In genomic region chr7:135510603-135511183, GRCh38 we compare ENCODE assay signal across 8 cellular contexts. TPM values are rescaled to one million over a fixed set of nuclear protein-coding genes. Genes with fewer than 3 reads are reported as not detected.
A peak's percentile ranks its signal among the peaks of the same experiment; 100 is the strongest.
DNase-seq lines count a peak whose midpoint lies in the region; TF ChIP-seq lines count a peak whose summit lies in the region.

No MANE protein-coding gene starts in this region.

- peak overlapping the region; percentile 77 for H2AFZ ChIP-seq in parathyroid adenoma

- H3K4me1 ChIP-seq in esophagus (ENCODE audit: control insufficient read depth in 2 of 2, insufficient read depth in 2 of 2, low read length in 1 of 2) (peaks cover 0 to 3% of the 10 kb centered on the region in 2 donors), parathyroid adenoma (peaks cover 4% of the 10 kb centered on the region)

- no peaks in the 10 kb centered on the region for H3K36me3 ChIP-seq in esophagus (ENCODE audit: control insufficient read depth in 2 of 2, insufficient read depth in 2 of 2, low read length in 1 of 2)
- no peaks in the 10 kb centered on the region for H3K36me3 ChIP-seq in parathyroid adenoma (ENCODE audit: control insufficient read depth, insufficient read depth, low read length)

- peak overlapping the region; percentile 97 for H3K4me2 ChIP-seq in parathyroid adenoma (ENCODE audit: low read length)

- H3K4me3 Mint-ChIP-seq in progenitor cell of endocrine pancreas (ENCODE audit: low read depth) = no peak overlapping the region

- WGBS in esophagus, 2 donors = 2 to 3% methylated on average over 16 of the region's 16 CpGs

- H3K79me2 ChIP-seq in parathyroid adenoma = peaks cover 26% of the 10 kb centered on the region

- H3K9me3 Mint-ChIP-seq in progenitor cell of endocrine pancreas (ENCODE audit: low read depth) = no peaks in the 10 kb centered on the region

- H3K9ac ChIP-seq in parathyroid adenoma = no peak overlapping the region

- no peaks in the 10 kb centered on the region for H3K9me3 ChIP-seq in esophagus (ENCODE audit: control insufficient read depth in 2 of 2, insufficient read depth in 1 of 2, low read depth in 1 of 2, low read length in 1 of 2)
- H3K9me3 ChIP-seq in parathyroid adenoma (ENCODE audit: control insufficient read depth, low read length) = no peaks in the 10 kb centered on the region

- H3K27ac Mint-ChIP-seq in progenitor cell of endocrine pancreas = no peak overlapping the region

- TF ChIP-seq CTCF in parathyroid adenoma (IDR thresholded peaks at IDR 0.05) = no peak
- no peak for TF ChIP-seq CTCF in progenitor cell of endocrine pancreas (IDR thresholded peaks at IDR 0.05; ENCODE audit: unreplicated experiment)

- no peaks in the 10 kb centered on the region for H3K27me3 ChIP-seq in esophagus (ENCODE audit: control insufficient read depth in 1 of 2, insufficient read depth in 2 of 2, low read length in 2 of 2)
- no peaks in the 10 kb centered on the region for H3K27me3 ChIP-seq in parathyroid adenoma (ENCODE audit: control insufficient read depth, insufficient read depth, low read length)

- H3K4me3 ChIP-seq in esophagus (ENCODE audit: low read depth in 1 of 2, low read length in 2 of 2) = peak overlapping the region; percentile 81 to 96
- H3K4me3 ChIP-seq in parathyroid adenoma (ENCODE audit: low read depth, low read length) = peak overlapping the region; percentile 98

- H3K4me1 Mint-ChIP-seq in progenitor cell of endocrine pancreas (ENCODE audit: low read depth) = peaks cover 12% of the 10 kb centered on the region

- DNase-seq in stimulated activated CD4-positive, alpha-beta T cell treated with anti-CD3 and anti-CD28 coated beads, Interleukin-15, amount 100 ng/mL, for 24 hours = peak; percentile 6
- no peak for DNase-seq in stimulated activated CD4-positive, alpha-beta T cell treated with anti-CD3 and anti-CD28 coated beads, Interleukin-12 subunit alpha, Interleukin-12 subunit beta, amount 100 ng/mL, for 4 hours
- DNase-seq in RKO (ENCODE audit: low spot score) = peak; percentile 75
- no peak for DNase-seq in progenitor cell of endocrine pancreas (ENCODE audit: low spot score, unreplicated experiment)
- DNase-seq in iPS-NIHi7 (ENCODE audit: extremely low spot score) = no peak
- no peak for DNase-seq in activated naive CD4-positive, alpha-beta T cell (lab: John Stamatoyannopoulos, UW)

- no peaks in the 10 kb centered on the region for H3K36me3 Mint-ChIP-seq in progenitor cell of endocrine pancreas (ENCODE audit: insufficient read depth)

- H3K27me3 Mint-ChIP-seq in progenitor cell of endocrine pancreas = no peaks in the 10 kb centered on the region

- H3K27ac ChIP-seq in esophagus (ENCODE audit: low read depth in 2 of 2, low read length in 1 of 2) = peak overlapping the region; percentile 11 to 65
- peak overlapping the region; percentile 78 for H3K27ac ChIP-seq in parathyroid adenoma

RNA-seq across cellular contexts. Expression of gene CNOT4, which starts 0.8 kb away (rescaled TPM):
- polyA plus RNA-seq in esophagus = 1 to 10 TPM; 5.2 to 6.9 TPM
- 30.1 and 34.3 TPM in 2 replicates for total RNA-seq in progenitor cell of endocrine pancreas

RNA-seq across cellular contexts. Expression of gene NUP205, which starts 47.0 kb away (rescaled TPM):
- 10 to 100 TPM; 30.6 to 30.7 TPM for polyA plus RNA-seq in esophagus
- total RNA-seq in progenitor cell of endocrine pancreas = 89.9 and 93.1 TPM in 2 replicates

Comparison
In these comparisons a context has a peak if more than half of its experiments do, and no peak if none do; other contexts are left out.
1. DNase-seq: peak in stimulated activated CD4-positive, alpha-beta T cell treated with anti-CD3 and anti-CD28 coated beads, Interleukin-15, amount 100 ng/mL, for 24 hours (single experiment) and RKO (single experiment); none in stimulated activated CD4-positive, alpha-beta T cell treated with anti-CD3 and anti-CD28 coated beads, Interleukin-12 subunit alpha, Interleukin-12 subunit beta, amount 100 ng/mL, for 4 hours (single experiment), progenitor cell of endocrine pancreas (single experiment), iPS-NIHi7 (single experiment) and activated naive CD4-positive, alpha-beta T cell (0 of 4).